8 cellular contexts compared by ENCODE assay signal in the genomic region with DNA sequence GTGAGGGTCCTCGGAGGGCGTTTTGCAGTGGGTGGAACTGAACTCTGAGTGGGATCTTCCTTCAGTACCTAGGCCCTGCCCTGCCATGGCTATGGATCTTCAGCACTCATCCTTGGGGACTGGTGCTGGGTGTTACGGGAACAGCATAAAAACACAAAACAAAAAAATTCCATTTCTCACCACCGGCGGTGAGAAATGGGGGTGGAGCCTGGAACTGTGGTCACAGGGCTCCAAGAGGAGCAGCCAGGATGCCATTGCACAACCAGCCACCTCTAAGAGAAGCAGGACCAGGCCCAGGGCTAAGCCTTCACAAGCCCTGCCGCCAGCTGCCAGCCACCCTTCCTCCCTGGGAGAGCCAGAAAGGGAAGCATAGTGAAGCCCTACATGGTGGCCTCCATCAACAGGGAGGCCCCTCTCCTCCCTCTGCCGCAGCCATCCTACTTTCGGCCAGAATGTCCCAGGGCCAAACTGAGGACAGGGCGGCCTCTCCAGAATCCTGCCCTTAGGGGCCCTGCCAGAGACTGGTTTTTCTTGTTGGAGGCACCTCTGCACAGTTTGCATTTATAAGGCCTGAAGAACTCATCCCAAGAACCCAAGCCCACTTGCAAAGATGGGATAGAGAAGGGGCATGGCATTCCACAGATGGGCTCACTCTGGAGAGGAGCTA.
A peak's percentile ranks its signal among the peaks of the same experiment; 100 is the strongest.
DNase-seq lines count a peak whose midpoint lies in the region; ATAC-seq and TF ChIP-seq lines count a peak whose summit lies in the region.

No MANE protein-coding gene starts in this region.

- no peaks in the 10 kb centered on the region for H3K9me3 ChIP-seq in A673 (ENCODE audit: low read depth, low read length, poor library complexity, severe bottlenecking)
- H3K9me3 ChIP-seq in right lobe of liver, result no peaks in the 10 kb centered on the region

- CTCF ChIA-PET in A673 (lab: Charles Lee), result interaction anchor here (0.6 kb wide), 1 partner anchor 137 kb away, joined by 3 read pairs; no protein-coding TSS in a partner anchor

- H3K4me3 ChIP-seq in A673 (ENCODE audit: low read depth, low read length, poor library complexity, severe bottlenecking) (no peak overlapping the region), HL-60 (replicated peaks; ENCODE audit: insufficient read depth, low read length) (no peak overlapping the region), right lobe of liver (no peak overlapping the region)

- H3K36me3 ChIP-seq in A673 (ENCODE audit: insufficient read depth, low read length, poor library complexity, severe bottlenecking) (no peaks in the 10 kb centered on the region), right lobe of liver (no peaks in the 10 kb centered on the region)

- POLR2A ChIA-PET in A673 (lab: Charles Lee; ENCODE audit: low non-redundant PET), result no interaction called here

- peak overlapping the region; percentile 99 for H3K27ac Mint-ChIP-seq in activated naive CD8-positive, alpha-beta T cell

- H3K27ac ChIP-seq in A673 (ENCODE audit: low read depth, low read length, poor library complexity, severe bottlenecking), result no peak overlapping the region
- peak overlapping the region; percentile 29; the same call in 1 of the 2 replicates for H3K27ac ChIP-seq in HL-60 (replicated peaks)
- H3K27ac ChIP-seq in right lobe of liver, result peak overlapping the region in 2 of 3 donors; percentile 3 to 67

- H3K9me3 Mint-ChIP-seq in activated naive CD8-positive, alpha-beta T cell (ENCODE audit: low read depth), result no peaks in the 10 kb centered on the region

- no peak for TF ChIP-seq POLR2A in right lobe of liver (IDR thresholded peaks at IDR 0.05)

- 78% methylated on average over 4 of the region's 9 CpGs for WGBS in right lobe of liver (ENCODE audit: insufficient coverage, low coverage, low lambda C conversion rate, missing lambda C conversion rate)

- peaks cover 13% of the 10 kb centered on the region for H3K36me3 Mint-ChIP-seq in activated naive CD8-positive, alpha-beta T cell

- TF ChIP-seq CTCF in A673 (conservative IDR thresholded peaks at IDR 0.05; ENCODE audit: low read depth, low read length), result no peak
- no peak for TF ChIP-seq CTCF in HL-60 (IDR thresholded peaks at IDR 0.05; ENCODE audit: insufficient read depth, low read length)
- no peak for TF ChIP-seq CTCF in right lobe of liver (IDR thresholded peaks at IDR 0.05)

- H3K4me3 Mint-ChIP-seq in activated naive CD8-positive, alpha-beta T cell, result peak overlapping the region; percentile 85

- peaks cover 63% of the 10 kb centered on the region for H3K4me1 Mint-ChIP-seq in activated naive CD8-positive, alpha-beta T cell (ENCODE audit: low read depth)

- H3K4me1 ChIP-seq in A673 (ENCODE audit: insufficient read depth, low read length, poor library complexity, severe bottlenecking), result no peaks in the 10 kb centered on the region
- peaks cover 0 to 26% (median 11%) of the 10 kb centered on the region in 4 donors for H3K4me1 ChIP-seq in right lobe of liver

- DNase-seq in A673 (ENCODE audit: low spot score) (peak; percentile 23), HL-60 (ENCODE audit: low read depth in 1 of 2, low spot score in 1 of 2) (peak; percentile 84 to 90), right lobe of liver (peak in 2 of 3 donors; percentile 68 to 74), T-helper 9 cell (no peak), NCI-H146 treated with DMSO at 0.1 percent for 48 hours (lab: John Stamatoyannopoulos, UW; ENCODE audit: unreplicated experiment) (no peak), NCI-H1417 (lab: John Stamatoyannopoulos, UW) (no peak)

- H3K27me3 Mint-ChIP-seq in activated naive CD8-positive, alpha-beta T cell, result no peaks in the 10 kb centered on the region

- intact Hi-C loops in A673 (cut with micrococcal nuclease; ENCODE audit: unreplicated experiment) (no loop called here), right lobe of liver (cut with DNase I) (no loop called here)

- ATAC-seq in right lobe of liver, result peak; percentile 17 to 46 (median 30)
- ATAC-seq in GM19467 (IDR thresholded peaks at IDR 0.05; ENCODE audit: unreplicated experiment), result no peak

- BruUV-seq in A673 (replicated peaks; lab: Mats Ljungman, UMichigan), result no TSS peak

- no peaks in the 10 kb centered on the region for H3K27me3 ChIP-seq in A673 (replicated peaks; ENCODE audit: insufficient read depth, low read depth, low read length, poor library complexity)
- H3K27me3 ChIP-seq in HL-60 (ENCODE audit: insufficient read depth, poor library complexity, severe bottlenecking), result no peaks in the 10 kb centered on the region
- no peaks in the 10 kb centered on the region for H3K27me3 ChIP-seq in right lobe of liver

Comparison
In these comparisons a context has a peak if more than half of its experiments do, and no peak if none do; other contexts are left out.
1. DNase-seq: peak in A673 (single experiment), HL-60 (2 of 2) and right lobe of liver (2 of 3); none in T-helper 9 cell (single experiment), NCI-H146 treated with DMSO at 0.1 percent for 48 hours (single experiment) and NCI-H1417 (0 of 3).